Comparison of ENCODE assay signal across 11 cellular contexts in the genomic region with DNA sequence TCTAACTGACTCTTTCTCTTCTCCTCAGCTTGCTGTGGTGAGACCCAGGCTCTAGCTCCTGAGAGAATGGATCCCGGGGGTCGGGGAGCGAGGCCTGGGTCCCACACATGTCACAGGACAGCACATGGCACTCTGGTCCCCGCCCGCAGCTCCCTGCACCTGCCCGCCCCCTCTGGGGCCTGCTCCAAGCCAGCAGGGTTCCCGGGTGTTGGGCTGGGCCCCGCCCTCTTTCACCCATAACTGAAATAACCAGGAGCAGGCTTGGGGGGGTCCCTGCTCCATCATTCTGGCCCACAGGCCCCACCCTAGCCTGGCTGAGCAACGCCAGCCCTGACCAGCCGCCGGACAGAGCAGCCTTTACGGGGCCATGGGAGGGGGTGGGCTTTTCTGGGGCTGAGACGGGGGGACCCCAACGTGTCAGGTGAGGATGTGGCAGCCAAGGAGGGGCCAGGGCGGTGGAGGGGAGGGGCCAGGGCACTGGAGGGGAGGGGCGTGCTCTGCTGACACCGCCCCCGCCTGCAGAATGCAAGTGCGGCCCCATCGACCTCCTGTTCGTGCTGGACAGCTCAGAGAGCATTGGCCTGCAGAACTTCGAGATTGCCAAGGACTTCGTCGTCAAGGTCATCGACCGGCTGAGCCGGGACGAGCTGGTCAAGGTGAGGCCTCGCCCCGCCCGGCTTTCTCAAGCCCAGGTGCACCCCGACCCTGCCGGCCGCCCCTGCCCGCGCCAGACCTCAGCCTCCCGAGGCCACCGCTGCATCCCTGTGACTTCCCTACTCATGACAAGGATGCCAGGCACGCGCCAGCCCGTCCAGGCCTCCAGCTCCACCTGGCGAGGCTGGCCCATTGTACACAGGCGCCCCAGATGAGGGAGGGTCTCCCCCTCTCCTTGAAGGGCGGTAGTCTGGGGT. TPM values are rescaled to one million over a fixed set of nuclear protein-coding genes. Genes with fewer than 3 reads are reported as not detected.
DNase-seq lines count a peak whose midpoint lies in the region; ATAC-seq, FAIRE-seq and TF ChIP-seq lines count a peak whose summit lies in the region.
"Had no signal": no experiment of that assay in that cellular context is flagged by ENCODE, and none has a peak within 500 bp of the region (broad histone marks: within the 10 kb centered on the region; RNA-seq: fewer than 3 reads in every experiment).

No MANE protein-coding gene starts in this region.

- peak; percentile 5 for DNase-seq in activated CD4-positive, alpha-beta T cell treated with anti-CD3 and anti-CD28 coated beads for 36 hours
- no peak for DNase-seq in activated CD4-positive, alpha-beta T cell treated with anti-CD3 and anti-CD28 coated beads, Interleukin-2, amount 50 U/mL, for 1 hour
- peak; percentile 6 for DNase-seq in activated CD4-positive, alpha-beta memory T cell treated with anti-CD3 and anti-CD28 coated beads, Interleukin-2, amount 10 ng/mL, durations not matched to agents 7 days and 5 days
- DNase-seq in right cardiac atrium (peak; percentile 22 to 71 (median 63)), sciatic nerve (ENCODE audit: low spot score) (no peak), NCI-H2227 (lab: John Stamatoyannopoulos, UW; ENCODE audit: unreplicated experiment) (no peak), GM12892 (ENCODE audit: insufficient read length) (no peak)
- DNase-seq: activated CD4-positive, CD25-positive, alpha-beta regulatory T cell; HFFc6; NCI-H1436 had no signal

- WGBS in right cardiac atrium = 83% methylated on average over 44 of the region's 44 CpGs

- H3K36me3 Mint-ChIP-seq in activated CD4-positive, alpha-beta T cell treated with anti-CD3 and anti-CD28 coated beads for 36 hours (ENCODE audit: low read depth) = no peaks in the 10 kb centered on the region
- H3K36me3 Mint-ChIP-seq in activated CD4-positive, alpha-beta memory T cell treated with anti-CD3 and anti-CD28 coated beads, Interleukin-2, amount 10 ng/mL, durations not matched to agents 7 days and 5 days (ENCODE audit: low read depth) = no peaks in the 10 kb centered on the region

- CTCF ChIA-PET in activated CD4-positive, alpha-beta T cell treated with anti-CD3 and anti-CD28 coated beads for 36 hours (lab: Charles Lee) = no interaction called here
- CTCF ChIA-PET in activated CD4-positive, alpha-beta memory T cell treated with anti-CD3 and anti-CD28 coated beads, Interleukin-2, amount 10 ng/mL, durations not matched to agents 7 days and 5 days (lab: Charles Lee) = no interaction called here

- no peak overlapping the region for H3K4me3 Mint-ChIP-seq in activated CD4-positive, alpha-beta T cell treated with anti-CD3 and anti-CD28 coated beads for 36 hours
- H3K4me3 Mint-ChIP-seq in activated CD4-positive, alpha-beta memory T cell treated with anti-CD3 and anti-CD28 coated beads, Interleukin-2, amount 10 ng/mL, durations not matched to agents 7 days and 5 days = no peak overlapping the region
- H3K4me3 Mint-ChIP-seq: HFFc6 had no signal

- H3K27ac Mint-ChIP-seq in activated CD4-positive, alpha-beta T cell treated with anti-CD3 and anti-CD28 coated beads for 36 hours = no peak overlapping the region
- no peak overlapping the region for H3K27ac Mint-ChIP-seq in activated CD4-positive, alpha-beta memory T cell treated with anti-CD3 and anti-CD28 coated beads, Interleukin-2, amount 10 ng/mL, durations not matched to agents 7 days and 5 days
- H3K27ac Mint-ChIP-seq: HFFc6 had no signal

- H3K4me1 Mint-ChIP-seq in activated CD4-positive, alpha-beta T cell treated with anti-CD3 and anti-CD28 coated beads for 36 hours = no peaks in the 10 kb centered on the region
- H3K4me1 Mint-ChIP-seq in activated CD4-positive, alpha-beta memory T cell treated with anti-CD3 and anti-CD28 coated beads, Interleukin-2, amount 10 ng/mL, durations not matched to agents 7 days and 5 days = no peaks in the 10 kb centered on the region

- no peak for ATAC-seq in activated CD4-positive, alpha-beta T cell treated with anti-CD3 and anti-CD28 coated beads for 36 hours
- ATAC-seq in right cardiac atrium (peak in 1 of 2 donors; percentile 3), sciatic nerve (peak; percentile 69), GM18868 (IDR thresholded peaks at IDR 0.05; ENCODE audit: unreplicated experiment) (no peak)

- no peak for FAIRE-seq in GM12892 (lab: Jason Lieb, UNC)

- no peaks in the 10 kb centered on the region for H3K27me3 Mint-ChIP-seq in activated CD4-positive, alpha-beta T cell treated with anti-CD3 and anti-CD28 coated beads for 36 hours
- H3K27me3 Mint-ChIP-seq in activated CD4-positive, alpha-beta memory T cell treated with anti-CD3 and anti-CD28 coated beads, Interleukin-2, amount 10 ng/mL, durations not matched to agents 7 days and 5 days = no peaks in the 10 kb centered on the region

- no peaks in the 10 kb centered on the region for H3K9me3 ChIP-seq in right cardiac atrium (ENCODE audit: control insufficient read depth, low read length)

- no peaks in the 10 kb centered on the region for H3K4me1 ChIP-seq in right cardiac atrium (ENCODE audit: control insufficient read depth, insufficient read depth, low read length)

- no peaks in the 10 kb centered on the region for H3K9me3 Mint-ChIP-seq in activated CD4-positive, alpha-beta T cell treated with anti-CD3 and anti-CD28 coated beads for 36 hours (ENCODE audit: low read depth)
- H3K9me3 Mint-ChIP-seq in activated CD4-positive, alpha-beta memory T cell treated with anti-CD3 and anti-CD28 coated beads, Interleukin-2, amount 10 ng/mL, durations not matched to agents 7 days and 5 days = peaks cover 3% of the 10 kb centered on the region

- H3K4me3 ChIP-seq in right cardiac atrium (ENCODE audit: low read length) = no peak overlapping the region

- intact Hi-C loops in activated CD4-positive, alpha-beta T cell treated with anti-CD3 and anti-CD28 coated beads for 36 hours (cut with DNase I, micrococcal nuclease) = no loop called here
- intact Hi-C loops in right cardiac atrium (cut with DNase I) (loop anchor here in 1 of 4 donors (10.0 kb wide), 1 partner anchor 114 kb away; no protein-coding TSS in a partner anchor), sciatic nerve (cut with DNase I) (no loop called here)

- POLR2A ChIA-PET in activated CD4-positive, alpha-beta T cell treated with anti-CD3 and anti-CD28 coated beads for 36 hours (lab: Charles Lee) = no interaction called here
- POLR2A ChIA-PET in activated CD4-positive, alpha-beta memory T cell treated with anti-CD3 and anti-CD28 coated beads, Interleukin-2, amount 10 ng/mL, durations not matched to agents 7 days and 5 days (lab: Charles Lee) = no interaction called here

- no peaks in the 10 kb centered on the region for H3K27me3 ChIP-seq in right cardiac atrium (ENCODE audit: control insufficient read depth, insufficient read depth)

- TF ChIP-seq POLR2A in GM12892 (IDR thresholded peaks at IDR 0.05; ENCODE audit: low read depth, low read length) = no peak

- H3K27ac ChIP-seq in right cardiac atrium (ENCODE audit: low read length) = no peak overlapping the region

RNA-seq across cellular contexts. Expression of a gene that starts 19.4 kb away (rescaled TPM):
- total RNA-seq in activated CD4-positive, alpha-beta T cell treated with anti-CD3 and anti-CD28 coated beads for 36 hours = under 1 TPM; 0.57 to 0.69 TPM
- under 1 TPM; 0.08 to 0.33 TPM for total RNA-seq in activated CD4-positive, alpha-beta memory T cell treated with anti-CD3 and anti-CD28 coated beads, Interleukin-2, amount 10 ng/mL, durations not matched to agents 7 days and 5 days
- 100 to 1,000 TPM; 112 to 192 (median 171) TPM for total RNA-seq in right cardiac atrium
- polyA plus RNA-seq in right cardiac atrium = 165 TPM
- total RNA-seq in sciatic nerve = 247 TPM
- not detected for polyA plus RNA-seq in GM12892 (2012; ENCODE audit: missing spikeins)

Comparison
In these comparisons a context has a peak if more than half of its experiments do, and no peak if none do; other contexts are left out.
1. DNase-seq: peak in activated CD4-positive, alpha-beta T cell treated with anti-CD3 and anti-CD28 coated beads for 36 hours (single experiment), activated CD4-positive, alpha-beta memory T cell treated with anti-CD3 and anti-CD28 coated beads, Interleukin-2, amount 10 ng/mL, durations not matched to agents 7 days and 5 days (single experiment) and right cardiac atrium (3 of 3); none in activated CD4-positive, alpha-beta T cell treated with anti-CD3 and anti-CD28 coated beads, Interleukin-2, amount 50 U/mL, for 1 hour (single experiment), sciatic nerve (single experiment), NCI-H2227 (single experiment) and GM12892 (single experiment).
2. RNA of a gene that starts 19.4 kb away (total RNA-seq): 247 TPM in sciatic nerve (single experiment) and 112 to 192 TPM in right cardiac atrium; 0.57 to 0.69 TPM in activated CD4-positive, alpha-beta T cell treated with anti-CD3 and anti-CD28 coated beads for 36 hours and 0.08 to 0.33 TPM in activated CD4-positive, alpha-beta memory T cell treated with anti-CD3 and anti-CD28 coated beads, Interleukin-2, amount 10 ng/mL, durations not matched to agents 7 days and 5 days; every median in the first group is over 10 times any median in the second.